ENCODE assay signal across 8 cellular contexts in the genomic region with DNA sequence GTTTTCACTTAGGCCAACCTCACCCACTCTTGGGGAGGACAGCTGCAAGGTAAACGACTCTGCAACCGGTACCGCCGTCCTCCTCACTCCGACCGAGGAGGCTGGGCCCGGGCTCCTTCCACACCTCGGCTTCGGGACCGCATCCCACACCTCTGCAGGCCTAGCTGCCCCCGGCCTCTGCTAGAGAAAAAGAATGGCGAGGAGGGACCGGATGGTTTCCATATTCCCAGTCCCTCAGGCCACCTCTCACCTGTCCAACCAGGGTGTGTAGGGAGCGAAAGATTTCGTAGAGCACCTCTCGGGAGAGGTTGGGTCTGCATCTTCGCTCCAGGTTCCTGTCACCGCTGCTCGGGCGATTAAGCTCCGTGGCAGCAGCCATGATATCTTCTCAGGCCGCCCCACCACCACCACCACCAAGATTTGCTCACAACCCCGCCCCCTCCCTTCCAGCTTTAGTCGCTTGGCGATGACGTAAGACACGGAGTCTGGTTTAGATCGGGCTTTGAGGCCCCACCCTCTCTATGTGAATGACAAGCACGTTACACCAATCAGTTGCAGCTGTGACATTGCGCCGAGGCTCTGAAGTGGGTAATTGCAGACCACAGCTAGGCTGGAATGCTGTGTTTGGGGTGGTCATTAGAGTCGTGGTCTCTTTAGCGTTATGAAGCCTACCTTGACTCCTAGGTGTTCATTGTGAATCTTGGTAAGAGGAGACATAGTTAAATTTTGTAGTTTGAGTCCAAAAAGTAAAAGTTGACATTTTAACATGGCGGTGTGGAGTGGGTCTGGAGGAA. TPM values are rescaled to one million over a fixed set of nuclear protein-coding genes. Genes with fewer than 3 reads are reported as not detected.
DNase-seq lines count a peak whose midpoint lies in the region; ATAC-seq, FAIRE-seq and TF ChIP-seq lines count a peak whose summit lies in the region.

A gene with protein sequence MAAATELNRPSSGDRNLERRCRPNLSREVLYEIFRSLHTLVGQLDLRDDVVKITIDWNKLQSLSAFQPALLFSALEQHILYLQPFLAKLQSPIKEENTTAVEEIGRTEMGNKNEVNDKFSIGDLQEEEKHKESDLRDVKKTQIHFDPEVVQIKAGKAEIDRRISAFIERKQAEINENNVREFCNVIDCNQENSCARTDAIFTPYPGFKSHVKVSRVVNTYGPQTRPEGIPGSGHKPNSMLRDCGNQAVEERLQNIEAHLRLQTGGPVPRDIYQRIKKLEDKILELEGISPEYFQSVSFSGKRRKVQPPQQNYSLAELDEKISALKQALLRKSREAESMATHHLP (minus strand): TSS at position 428 of the 794 bp plus-strand sequence. CDS start 49 bp downstream, at position 379.

- POLR2A ChIA-PET in HEK293T (lab: Yijun Ruan, JAX): interaction anchor here (0.7 to 2.1 kb wide), 19 partner anchors 10 to 852 kb away, joined by 3 to 8 read pairs (median 3); a partner anchor contains a TSS

- DNase-seq in HEK293T (ENCODE audit: extremely low spot score) (peak; percentile 92), MV-4-11 (lab: John Stamatoyannopoulos, UW) (peak; percentile 93), SK-MEL-5 (ENCODE audit: low read depth, low spot score) (peak; percentile 97), substantia nigra (lab: John Stamatoyannopoulos, UW) (peak; percentile 38 to 94 (median 85))
- DNase-seq in activated naive CD4-positive, alpha-beta T cell treated with Interleukin-2 at 50 U/mL for 16 hours: peak; percentile 90

- H3K27ac ChIP-seq in gastroesophageal sphincter (peak within 1 kb of the TSS; percentile 26 to 87 (median 84)), neutrophil (peak within 1 kb of the TSS; percentile 64), substantia nigra (ENCODE audit: low read depth, low read length, poor library complexity, severe bottlenecking) (peak within 1 kb of the TSS; percentile 39)

- H3K27me3 ChIP-seq in gastroesophageal sphincter (peaks cover 10% of the 10 kb centered on the region), neutrophil (peaks cover 48% of the 10 kb centered on the region)

- peaks cover 0 to 33% (median 0%) of the 10 kb centered on the region in 3 donors for H3K4me1 ChIP-seq in gastroesophageal sphincter
- peaks cover 8 to 15% of the 10 kb centered on the region in 2 experiments for H3K4me1 ChIP-seq in neutrophil (ENCODE audit: control insufficient read depth in 1 of 2, insufficient read depth in 1 of 2, low read depth in 1 of 2, low read length in 1 of 2)

- no peak for TF ChIP-seq EP300 in gastroesophageal sphincter (IDR thresholded peaks at IDR 0.05)

- H3K36me3 ChIP-seq in gastroesophageal sphincter (no peaks in the 10 kb centered on the region), neutrophil (no peaks in the 10 kb centered on the region)

- WGBS in gastroesophageal sphincter (ENCODE audit: low coverage in 1 of 2), 2 donors: 3 to 6% methylated on average over 19 to 20 of the region's 34 CpGs

- CTCF ChIA-PET in HEK293T (lab: Yijun Ruan, JAX): no interaction called here

- TF ChIP-seq POLR2A in gastroesophageal sphincter (IDR thresholded peaks at IDR 0.05): peak; percentile 20 to 21

- FAIRE-seq in G401.6 (lab: Jason Lieb, UNC): peak; percentile 92

- no peaks in the 10 kb centered on the region for H3K9me3 ChIP-seq in gastroesophageal sphincter
- H3K9me3 ChIP-seq in neutrophil: no peaks in the 10 kb centered on the region

- TF ChIP-seq CTCF in gastroesophageal sphincter (IDR thresholded peaks at IDR 0.05) (no peak), neutrophil (IDR thresholded peaks at IDR 0.05) (no peak)

- in situ Hi-C loops in SK-MEL-5 (cut with HindIII; ENCODE audit: low pct_unique_long_range_greater_than_20kb, low sequenced_read_pairs): no loop called here

- H3K4me3 ChIP-seq in gastroesophageal sphincter (peak within 1 kb of the TSS; percentile 53 to 81), neutrophil (ENCODE audit: low read depth in 1 of 2, low read length in 1 of 2) (peak within 1 kb of the TSS; percentile 71 to 72)

- peak; percentile 98 for ATAC-seq in gastroesophageal sphincter

TF ChIP-seq in HEK293T, 16 proteins besides CTCF, POLR2A, EP300 and RAD21:
- TF ChIP-seq FOXA1 (IDR thresholded peaks at IDR 0.05) (no peak), ELF4 (IDR thresholded peaks at IDR 0.05) (no peak), L3MBTL2 (conservative IDR thresholded peaks at IDR 0.05) (peak; percentile 71; the same call in 1 of the 2 replicates)
- TF ChIP-seq, protein P1, sequence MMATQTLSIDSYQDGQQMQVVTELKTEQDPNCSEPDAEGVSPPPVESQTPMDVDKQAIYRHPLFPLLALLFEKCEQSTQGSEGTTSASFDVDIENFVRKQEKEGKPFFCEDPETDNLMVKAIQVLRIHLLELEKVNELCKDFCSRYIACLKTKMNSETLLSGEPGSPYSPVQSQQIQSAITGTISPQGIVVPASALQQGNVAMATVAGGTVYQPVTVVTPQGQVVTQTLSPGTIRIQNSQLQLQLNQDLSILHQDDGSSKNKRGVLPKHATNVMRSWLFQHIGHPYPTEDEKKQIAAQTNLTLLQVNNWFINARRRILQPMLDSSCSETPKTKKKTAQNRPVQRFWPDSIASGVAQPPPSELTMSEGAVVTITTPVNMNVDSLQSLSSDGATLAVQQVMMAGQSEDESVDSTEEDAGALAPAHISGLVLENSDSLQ (IDR thresholded peaks at IDR 0.05): peak; percentile 98

RNA-seq across cellular contexts. Expression of the gene that starts here (rescaled TPM):
- 9.2 and 9.8 TPM in 2 replicates for total RNA-seq in SK-MEL-5 (2014; rRNA removed; shearing (Covaris generic))
- polyA plus RNA-seq in SK-MEL-5 (2015; cell fraction: cytosol; rRNA removed): 14.2 and 14.5 TPM in 2 replicates
- 46.2 and 61.3 TPM in 2 replicates for polyA plus RNA-seq in SK-MEL-5 (2015; cell fraction: nucleus; rRNA removed)
- 10 to 100 TPM; 15.9 to 29.9 (median 18.6) TPM for total RNA-seq in gastroesophageal sphincter

Comparison
In these comparisons a context has a peak if more than half of its experiments do, and no peak if none do; other contexts are left out.
1. Peak in every context shown above with its lines: DNase-seq, ATAC-seq, H3K4me3 ChIP-seq and H3K27ac ChIP-seq.